In the genomic region with DNA sequence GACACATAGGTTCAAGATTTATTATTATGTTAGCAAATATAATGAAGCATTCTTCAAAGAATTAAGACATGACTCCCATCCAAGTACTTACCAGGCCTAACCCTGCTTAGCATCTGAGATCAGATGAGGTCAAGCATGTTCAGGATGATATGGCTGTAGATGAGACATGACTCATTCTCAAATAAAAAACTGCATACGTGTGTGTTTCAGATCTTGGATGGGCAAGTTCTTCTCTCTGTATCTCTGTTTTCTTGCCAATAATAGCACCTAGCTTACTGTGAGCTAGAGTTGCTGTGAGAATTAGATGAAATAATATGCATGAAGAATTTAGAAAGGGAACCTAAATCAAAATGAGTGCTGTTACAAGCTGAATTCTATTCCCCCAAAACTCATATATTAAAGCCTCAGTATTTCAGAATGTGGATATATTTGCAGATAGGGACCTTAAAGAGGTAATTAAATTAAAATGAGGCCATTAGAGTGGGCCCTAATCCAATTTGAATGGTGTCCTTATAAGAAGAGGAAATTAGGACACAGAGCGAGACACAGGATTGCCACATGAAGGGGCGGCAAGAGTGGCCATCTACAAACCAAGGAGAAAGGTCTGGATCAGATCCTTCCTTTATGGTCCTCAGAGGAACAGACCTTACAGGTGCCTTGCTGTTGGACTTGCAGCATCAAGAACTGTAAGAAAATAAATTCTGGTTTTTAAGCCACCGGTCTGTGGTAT, we compare ENCODE assay signal across 30 cellular contexts.
"Had no signal": no experiment of that assay in that cellular context is flagged by ENCODE, and none has a peak within 500 bp of the region (broad histone marks: within the 10 kb centered on the region; RNA-seq: fewer than 3 reads in every experiment).

No MANE protein-coding gene starts in this region.

- H3K4me3 Mint-ChIP-seq: immature natural killer cell; naive thymus-derived CD4-positive, alpha-beta T cell; nephron; neural crest cell; stimulated activated naive B cell treated with anti-CD40 and anti-IgM and Interleukin-4, amounts not matched to agents 10 μg/mL and 1 μg/mL and 100 μg/mL, for 72 hours had no signal

- H3K27ac ChIP-seq: left lung, pancreas, prostate gland, skin epidermis, suprapubic skin, thoracic aorta, tibial artery, upper lobe of right lung had no signal

- DNase-seq: hypothalamus; immature natural killer cell; kidney; left colon; left lung; midbrain; mucosa of descending colon; naive thymus-derived CD4-positive, alpha-beta T cell; nucleus accumbens; pancreas; posterior cingulate gyrus; retina; right cardiac atrium; stimulated activated CD4-positive, alpha-beta T cell treated with anti-CD3 and anti-CD28 coated beads, Interleukin-12 subunit alpha, Interleukin-12 subunit beta, amount 100 ng/mL, for 4 hours; stimulated activated CD4-positive, alpha-beta T cell treated with anti-CD3 and anti-CD28 coated beads, Interleukin-15, amount 100 ng/mL, for 24 hours; stimulated activated CD4-positive, alpha-beta T cell treated with anti-CD3 and anti-CD28 coated beads, Interleukin-2, amount 100 ng/mL, for 24 hours; stimulated activated CD4-positive, alpha-beta T cell treated with anti-CD3 and anti-CD28 coated beads, Interleukin-4, amount 100 ng/mL, for 1 hour; stimulated activated naive B cell treated with anti-CD40 and anti-IgM and Interleukin-4, amounts not matched to agents 10 μg/mL and 1 μg/mL and 100 μg/mL, for 72 hours; stimulated activated naive CD8-positive, alpha-beta T cell treated with anti-CD3 and anti-CD28 coated beads, Interleukin-15, Interleukin-2, amounts not matched to agents 100 U/mL and 50 U/mL, for 24 hours; tibial artery; trophoblast cell; upper lobe of right lung had no signal

- H3K9me3 Mint-ChIP-seq: nephron, neural crest cell had no signal

- H3K27ac Mint-ChIP-seq: immature natural killer cell; naive thymus-derived CD4-positive, alpha-beta T cell; nephron; stimulated activated naive B cell treated with anti-CD40 and anti-IgM and Interleukin-4, amounts not matched to agents 10 μg/mL and 1 μg/mL and 100 μg/mL, for 72 hours had no signal

- H3K4me1 ChIP-seq: left lung, pancreas, prostate gland, suprapubic skin, tibial artery, upper lobe of right lung had no signal

- H3K27me3 ChIP-seq: left lung, suprapubic skin, tibial artery, upper lobe of right lung had no signal

- ATAC-seq: left colon; left lung; mucosa of descending colon; naive thymus-derived CD4-positive, alpha-beta T cell; pancreas; sciatic nerve; stimulated activated naive B cell treated with anti-CD40 and anti-IgM and Interleukin-4, amounts not matched to agents 10 μg/mL and 1 μg/mL and 100 μg/mL, for 72 hours; stimulated activated naive CD8-positive, alpha-beta T cell treated with anti-CD3 and anti-CD28 coated beads, Interleukin-15, Interleukin-2, amounts not matched to agents 100 U/mL and 50 U/mL, for 24 hours; upper lobe of right lung had no signal

- H3K27me3 Mint-ChIP-seq: stimulated activated naive B cell treated with anti-CD40 and anti-IgM and Interleukin-4, amounts not matched to agents 10 μg/mL and 1 μg/mL and 100 μg/mL, for 72 hours had no signal

- H3K4me1 Mint-ChIP-seq: immature natural killer cell; naive thymus-derived CD4-positive, alpha-beta T cell; stimulated activated naive B cell treated with anti-CD40 and anti-IgM and Interleukin-4, amounts not matched to agents 10 μg/mL and 1 μg/mL and 100 μg/mL, for 72 hours had no signal

- H3K36me3 ChIP-seq: left lung, pancreas, prostate gland, suprapubic skin, thoracic aorta, tibial artery, upper lobe of right lung had no signal

- H3K36me3 Mint-ChIP-seq: immature natural killer cell; naive thymus-derived CD4-positive, alpha-beta T cell; stimulated activated naive B cell treated with anti-CD40 and anti-IgM and Interleukin-4, amounts not matched to agents 10 μg/mL and 1 μg/mL and 100 μg/mL, for 72 hours had no signal

- H3K4me3 ChIP-seq: left lung, lung, mucosa of descending colon, pancreas, prostate gland, skin epidermis, suprapubic skin, thoracic aorta, tibial artery, upper lobe of right lung had no signal

- H3K9me3 ChIP-seq: mucosa of descending colon, pancreas, prostate gland, suprapubic skin, thoracic aorta, tibial artery, upper lobe of right lung had no signal
